Comparison of ENCODE assay signal across 16 cellular contexts in the genomic region with DNA sequence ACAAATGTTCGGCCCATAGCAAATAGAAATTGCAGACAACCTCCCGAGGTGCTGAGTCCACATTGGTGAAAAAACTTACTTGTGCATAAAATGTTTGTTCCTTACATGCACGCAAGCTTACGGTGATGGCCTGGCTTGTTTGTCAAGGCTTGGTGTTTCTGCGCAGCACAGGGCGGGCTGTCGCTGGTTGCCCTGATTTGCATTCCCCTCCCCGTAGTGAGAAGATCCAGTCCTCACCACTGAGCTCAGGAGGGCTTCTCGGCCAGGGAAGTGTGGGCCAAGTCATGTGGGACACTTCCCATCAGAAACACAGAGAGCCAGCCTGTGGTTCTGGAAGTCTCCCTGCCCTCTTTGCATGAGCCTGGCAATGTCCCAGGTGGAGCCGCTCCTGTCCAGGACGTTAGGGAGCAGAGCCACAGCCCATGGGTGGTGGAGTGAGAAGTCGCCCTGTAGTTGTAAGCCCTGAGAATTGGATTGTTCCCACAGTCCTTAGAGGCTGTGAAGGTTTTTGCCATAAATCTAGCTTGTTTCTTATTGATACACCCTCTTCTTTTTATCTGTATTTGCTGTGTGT.
A peak's percentile ranks its signal among the peaks of the same experiment; 100 is the strongest.
DNase-seq lines count a peak whose midpoint lies in the region; TF ChIP-seq lines count a peak whose summit lies in the region.
"Had no signal": no experiment of that assay in that cellular context is flagged by ENCODE, and none has a peak within 500 bp of the region (broad histone marks: within the 10 kb centered on the region; RNA-seq: fewer than 3 reads in every experiment).

No MANE protein-coding gene starts in this region.

- no peak overlapping the region for H3K9ac ChIP-seq in mesenchymal stem cell (ENCODE audit: low read length)
- H3K9ac ChIP-seq: BLaER1 had no signal

- no peak overlapping the region for H3K4ac ChIP-seq in mesenchymal stem cell (ENCODE audit: low read depth in 1 of 2, low read length in 2 of 2)

- peak overlapping the region; percentile 12 for H4K91ac ChIP-seq in mesenchymal stem cell (ENCODE audit: low read length)

- no peak for TF ChIP-seq CTCF in thyroid gland (IDR thresholded peaks at IDR 0.05)
- TF ChIP-seq CTCF in GM20000 (IDR thresholded peaks at IDR 0.05; ENCODE audit: extremely low read depth, missing control alignments): no peak
- no peak for TF ChIP-seq CTCF in breast epithelium (IDR thresholded peaks at IDR 0.05)

- no peak overlapping the region for H2BK120ac ChIP-seq in mesenchymal stem cell (ENCODE audit: low read depth, low read length)

- TF ChIP-seq POLR2A in thyroid gland (IDR thresholded peaks at IDR 0.05) (no peak), breast epithelium (IDR thresholded peaks at IDR 0.05) (no peak)

- no peak overlapping the region for H2BK15ac ChIP-seq in mesenchymal stem cell (ENCODE audit: low read depth, poor library complexity, severe bottlenecking)

- H3K36me3 ChIP-seq in mesenchymal stem cell (ENCODE audit: control insufficient read depth in 1 of 2, insufficient read depth in 2 of 2, low read depth in 1 of 2, low read length in 2 of 2) (no peaks in the 10 kb centered on the region), thyroid gland (no peaks in the 10 kb centered on the region), breast epithelium (no peaks in the 10 kb centered on the region)
- H3K36me3 ChIP-seq: BLaER1 had no signal

- no peak overlapping the region for H2AK5ac ChIP-seq in mesenchymal stem cell (ENCODE audit: low read length, severe bottlenecking)

- intact Hi-C loops in thyroid gland (cut with DNase I) (no loop called here), breast epithelium (cut with DNase I; ENCODE audit: low total_unique reads) (no loop called here)

- no peak overlapping the region for H3K4me2 ChIP-seq in mesenchymal stem cell (ENCODE audit: low read length, poor library complexity, severe bottlenecking)
- H3K4me2 ChIP-seq: BLaER1 had no signal

- WGBS in mesenchymal stem cell: 92% methylated on average over 11 of the region's 12 CpGs
- WGBS in thyroid gland, 2 donors: 72 to 92% methylated on average over 12 of the region's 12 CpGs

- no peak overlapping the region for H3K14ac ChIP-seq in mesenchymal stem cell (ENCODE audit: low read length in 2 of 2)

- H3K27ac ChIP-seq in mesenchymal stem cell (ENCODE audit: low read length, poor library complexity, severe bottlenecking) (no peak overlapping the region), thyroid gland (no peak overlapping the region), breast epithelium (no peak overlapping the region)
- H3K27ac ChIP-seq: 22Rv1, BLaER1 had no signal

- peak; percentile 26 for DNase-seq in activated CD8-positive, alpha-beta memory T cell treated with anti-CD3 and anti-CD28 coated beads for 24 hours
- DNase-seq in activated CD8-positive, alpha-beta memory T cell treated with anti-CD3 and anti-CD28 coated beads, Interleukin-2, amount 50 U/mL, for 48 hours: no peak
- DNase-seq in D341Med (ENCODE audit: low spot score) (peak; percentile 3), mesenchymal stem cell (no peak), thyroid gland (peak; percentile 17 to 50), NCI-H1436 treated with DMSO at 0.1 percent for 48 hours (lab: John Stamatoyannopoulos, UW) (no peak), GM20000 (ENCODE audit: low spot score) (no peak), breast epithelium (ENCODE audit: low spot score in 2 of 2) (no peak)
- DNase-seq: AML-193; Caco-2; CD8-positive, alpha-beta memory T cell; GF-D8; HCEC 1CT; HFFc6 had no signal

- no peak overlapping the region for H2AFZ ChIP-seq in mesenchymal stem cell (ENCODE audit: low read depth, low read length)

- no peak overlapping the region for H3K23ac ChIP-seq in mesenchymal stem cell (ENCODE audit: low read length in 2 of 2)

- peaks cover 5% of the 10 kb centered on the region for H3K4me1 ChIP-seq in mesenchymal stem cell (ENCODE audit: control insufficient read depth, insufficient read depth, low read depth, low read length)
- no peaks in the 10 kb centered on the region for H3K4me1 ChIP-seq in thyroid gland
- H3K4me1 ChIP-seq in breast epithelium: peaks cover 0 to 4% of the 10 kb centered on the region in 2 donors
- H3K4me1 ChIP-seq: BLaER1, Caco-2 had no signal

- no peak overlapping the region for H3K18ac ChIP-seq in mesenchymal stem cell (ENCODE audit: low read depth in 1 of 2, low read length in 2 of 2)

- H2BK5ac ChIP-seq in mesenchymal stem cell (ENCODE audit: low read depth, low read length, poor library complexity, severe bottlenecking): no peak overlapping the region

- peaks cover 8% of the 10 kb centered on the region for H3K9me3 ChIP-seq in mesenchymal stem cell (ENCODE audit: control insufficient read depth, low read length)
- no peaks in the 10 kb centered on the region for H3K9me3 ChIP-seq in thyroid gland
- peaks cover 4 to 8% of the 10 kb centered on the region in 2 donors for H3K9me3 ChIP-seq in breast epithelium
- H3K9me3 ChIP-seq: Caco-2 had no signal

- peaks cover 8% of the 10 kb centered on the region in 2 experiments for H3K27me3 ChIP-seq in mesenchymal stem cell (ENCODE audit: control insufficient read depth in 1 of 2, insufficient read depth in 1 of 2, low read length in 2 of 2)
- H3K27me3 ChIP-seq in thyroid gland: no peaks in the 10 kb centered on the region
- no peaks in the 10 kb centered on the region for H3K27me3 ChIP-seq in breast epithelium
- H3K27me3 ChIP-seq: BLaER1 had no signal

- H3K4me3 ChIP-seq in mesenchymal stem cell (ENCODE audit: insufficient read depth in 1 of 2, low read depth in 1 of 2, low read length in 2 of 2) (no peak overlapping the region), thyroid gland (replicated peaks in 1 of 3) (no peak overlapping the region), breast epithelium (no peak overlapping the region)
- H3K4me3 ChIP-seq: BLaER1 had no signal

- no peak overlapping the region for H2BK12ac ChIP-seq in mesenchymal stem cell (ENCODE audit: low read length in 2 of 2)

- H3K79me1 ChIP-seq in mesenchymal stem cell (replicated peaks; ENCODE audit: low read length, poor library complexity, severe bottlenecking): no peaks in the 10 kb centered on the region

- H4K8ac ChIP-seq in mesenchymal stem cell (ENCODE audit: low read length): no peak overlapping the region

Comparison
In these comparisons a context has a peak if more than half of its experiments do, and no peak if none do; other contexts are left out.
1. DNase-seq: peak in activated CD8-positive, alpha-beta memory T cell treated with anti-CD3 and anti-CD28 coated beads for 24 hours (single experiment), D341Med (single experiment) and thyroid gland (2 of 2); none in activated CD8-positive, alpha-beta memory T cell treated with anti-CD3 and anti-CD28 coated beads, Interleukin-2, amount 50 U/mL, for 48 hours (single experiment), mesenchymal stem cell (single experiment), NCI-H1436 treated with DMSO at 0.1 percent for 48 hours (single experiment), GM20000 (single experiment) and breast epithelium (0 of 2).